Comparison of ENCODE assay signal across 9 cellular contexts in genomic region chr10:120600871-120601644, GRCh38.
A peak's percentile ranks its signal among the peaks of the same experiment; 100 is the strongest.
DNase-seq lines count a peak whose midpoint lies in the region; ATAC-seq and TF ChIP-seq lines count a peak whose summit lies in the region.
"Had no signal": no experiment of that assay in that cellular context is flagged by ENCODE, and none has a peak within 500 bp of the region (broad histone marks: within the 10 kb centered on the region; RNA-seq: fewer than 3 reads in every experiment).

No MANE protein-coding gene starts in this region.

- no peak overlapping the region for H3K4me3 ChIP-seq in SJCRH30

- H3K27me3 ChIP-seq in SJCRH30, result peaks cover 12% of the 10 kb centered on the region; the same call in 1 of the 2 replicates

- peaks cover 11% of the 10 kb centered on the region for H3K4me1 Mint-ChIP-seq in CD14-positive monocyte

- H3K4me3 Mint-ChIP-seq in CD14-positive monocyte, result peak overlapping the region; percentile 9 to 69

- H3K9me3 Mint-ChIP-seq in CD14-positive monocyte, result peaks cover 5 to 15% (median 7%) of the 10 kb centered on the region in 7 donors

- H3K27me3 Mint-ChIP-seq in CD14-positive monocyte (ENCODE audit: low read depth in 3 of 3), result peaks cover 0 to 6% (median 2%) of the 10 kb centered on the region in 3 donors

- H3K27ac ChIP-seq in SJCRH30, result no peak overlapping the region

- no peaks in the 10 kb centered on the region for H3K36me3 Mint-ChIP-seq in CD14-positive monocyte
- H3K36me3 Mint-ChIP-seq: IgD-negative memory B cell had no signal

- intact Hi-C loops in CD14-positive monocyte (cut with micrococcal nuclease), result no loop called here

- peak overlapping the region in 3 of 7 donors; percentile 47 to 64 (median 56) for H3K27ac Mint-ChIP-seq in CD14-positive monocyte
- H3K27ac Mint-ChIP-seq: IgD-negative memory B cell had no signal

- no peaks in the 10 kb centered on the region for H3K36me3 ChIP-seq in SJCRH30

- DNase-seq in CD14-positive monocyte (ENCODE audit: low spot score), result no peak
- DNase-seq in SJCRH30, result peak; percentile 46 to 56
- DNase-seq in iris pigment epithelial cell (ENCODE audit: low read depth), result peak; percentile 26
- no peak for DNase-seq in nucleus accumbens (lab: John Stamatoyannopoulos, UW)

- peak; percentile 18 for TF ChIP-seq CTCF in CD14-positive monocyte (IDR thresholded peaks at IDR 0.05)

- peaks cover 6% of the 10 kb centered on the region; the same call in 1 of the 2 replicates for H3K4me1 ChIP-seq in SJCRH30

- ATAC-seq in GM21529 (IDR thresholded peaks at IDR 0.05; ENCODE audit: unreplicated experiment) (peak; percentile 33), GM18907 (IDR thresholded peaks at IDR 0.05; ENCODE audit: unreplicated experiment) (no peak), HG03460 (IDR thresholded peaks at IDR 0.05; ENCODE audit: unreplicated experiment) (no peak), HG02678 (IDR thresholded peaks at IDR 0.05; ENCODE audit: unreplicated experiment) (no peak)

- no peaks in the 10 kb centered on the region; the same call in 1 of the 2 replicates for H3K9me3 ChIP-seq in SJCRH30 (replicated peaks)

Comparison
In these comparisons a context has a peak if more than half of its experiments do, and no peak if none do; other contexts are left out.
1. DNase-seq: peak in SJCRH30 (2 of 2) and iris pigment epithelial cell (single experiment); none in CD14-positive monocyte (single experiment) and nucleus accumbens (0 of 56).